In genomic region chr7:100888529-100888987, GRCh38 we compare ENCODE assay signal across 1 cellular context.
TF ChIP-seq lines count a peak whose summit lies in the region.

No MANE protein-coding gene starts in this region.

TF ChIP-seq in GM23338, 12 proteins besides CTCF, POLR2A, EP300 and RAD21 (continued from another document):
- TF ChIP-seq CREB1 (CRISPR knock-in tag; IDR thresholded peaks at IDR 0.05; ENCODE audit: low read depth) (no peak), EZH2 (IDR thresholded peaks at IDR 0.05; ENCODE audit: low read depth, unreplicated experiment) (no peak), JUNB (IDR thresholded peaks at IDR 0.05; ENCODE audit: unreplicated experiment) (no peak), STAT1 (IDR thresholded peaks at IDR 0.05; ENCODE audit: unreplicated experiment) (no peak), ETS1 (IDR thresholded peaks at IDR 0.05) (no peak), ZNF331 (CRISPR knock-in tag; IDR thresholded peaks at IDR 0.05; ENCODE audit: low read depth) (no peak), REST (IDR thresholded peaks at IDR 0.05; ENCODE audit: unreplicated experiment) (no peak), EZH2phosphoT487 (IDR thresholded peaks at IDR 0.05; ENCODE audit: unreplicated experiment) (no peak)
